ENCODE assay signal across 8 cellular contexts in the genomic region with DNA sequence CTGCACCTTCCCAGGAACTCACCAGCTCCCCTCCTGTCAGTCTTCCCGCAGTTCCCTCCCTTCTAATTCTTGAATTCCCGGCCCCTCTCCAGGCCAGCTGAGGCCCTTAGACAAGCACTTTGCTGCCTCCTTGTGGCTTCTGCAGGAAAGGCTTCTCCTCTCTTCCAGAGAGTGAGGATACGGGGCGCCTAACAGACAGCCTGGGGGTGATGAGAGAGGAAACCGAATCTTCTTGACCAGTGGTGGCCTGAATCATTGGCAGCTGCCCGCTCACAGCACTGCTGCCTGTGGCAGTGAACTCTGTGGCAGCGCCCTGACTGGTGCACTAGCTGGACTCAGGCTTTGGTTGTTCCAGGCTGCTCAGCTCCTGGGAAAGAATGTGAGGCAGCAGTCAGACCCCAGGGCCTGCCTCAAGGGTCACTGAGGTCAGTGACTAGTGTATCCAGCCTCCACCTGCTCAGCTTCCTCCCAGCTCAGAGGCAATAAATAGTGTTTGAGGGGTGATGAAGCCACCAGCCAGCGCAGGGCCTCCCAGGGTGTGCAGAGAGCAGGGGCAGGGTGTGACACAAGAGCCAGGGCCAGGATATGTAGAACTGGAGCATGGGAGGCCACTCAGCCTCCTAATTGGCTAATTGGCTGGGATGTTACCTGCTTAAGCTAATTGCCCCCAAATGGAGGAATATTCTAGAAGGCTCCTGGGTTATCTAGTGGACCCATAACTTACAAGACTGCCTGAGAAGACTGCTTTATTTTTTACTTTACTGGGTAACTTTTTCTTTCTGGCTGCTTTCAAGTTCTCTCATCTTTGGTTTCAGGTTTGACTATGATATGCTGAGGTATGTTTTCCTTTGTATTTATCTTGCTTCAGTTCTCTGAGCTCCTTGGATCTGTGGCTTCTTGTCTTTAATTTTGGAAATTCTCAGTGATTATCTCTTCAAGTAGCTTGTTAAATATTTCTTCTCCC. TPM values are rescaled to one million over a fixed set of nuclear protein-coding genes. Genes with fewer than 3 reads are reported as not detected.
DNase-seq lines count a peak whose midpoint lies in the region; ATAC-seq, FAIRE-seq and TF ChIP-seq lines count a peak whose summit lies in the region.

No MANE protein-coding gene starts in this region.

- in situ Hi-C loops in astrocyte of the cerebellum (cut with HindIII; ENCODE audit: low sequenced_read_pairs) = no loop called here

- H3K4me3 ChIP-seq in astrocyte of the cerebellum (ENCODE audit: low read depth, low read length) = no peak overlapping the region

- no peak for TF ChIP-seq POLR2A in GM12891 (IDR thresholded peaks at IDR 0.05; ENCODE audit: low read depth, low read length)

- peak; percentile 33 for FAIRE-seq in GM12891 (lab: Jason Lieb, UNC)

- no peak for ATAC-seq in HG03520 (IDR thresholded peaks at IDR 0.05; ENCODE audit: unreplicated experiment)

- TF ChIP-seq CTCF in 22Rv1 (IDR thresholded peaks at IDR 0.05) (peak; percentile 98), astrocyte of the cerebellum (IDR thresholded peaks at IDR 0.05; ENCODE audit: low read depth, low read length, missing control alignments) (peak; percentile 94)

- DNase-seq in GM12891 (ENCODE audit: insufficient read length, low spot score) = peak; percentile 54
- peak; percentile 53 for DNase-seq in NCI-H1092 treated with DMSO at 0.1 percent for 48 hours (lab: John Stamatoyannopoulos, UW)
- peak; percentile 77 for DNase-seq in SW480 (ENCODE audit: low spot score)
- peak; percentile 60 for DNase-seq in astrocyte of the cerebellum (ENCODE audit: low read depth)
- DNase-seq in hepatic stellate cell (ENCODE audit: low spot score) = peak; percentile 79
- peak; percentile 89 for DNase-seq in retina

- no peak overlapping the region for H3K27ac ChIP-seq in 22Rv1

TF ChIP-seq in GM12891, 5 proteins besides CTCF, POLR2A, EP300 and RAD21:
- TF ChIP-seq POU2F2 (IDR thresholded peaks at IDR 0.05; ENCODE audit: low read depth, low read length) (peak; percentile 17; the same call in 1 of the 2 replicates), SPI1 (IDR thresholded peaks at IDR 0.05; ENCODE audit: low read depth, low read length) (no peak), TAF1 (IDR thresholded peaks at IDR 0.05; ENCODE audit: low read depth, low read length) (no peak), PAX5 (IDR thresholded peaks at IDR 0.05; ENCODE audit: insufficient read depth, low read length, severe bottlenecking) (no peak), POLR2AphosphoS5 (IDR thresholded peaks at IDR 0.05; ENCODE audit: low read depth, low read length) (no peak)

RNA-seq across cellular contexts. Expression of a gene that starts 12.9 kb away (rescaled TPM):
- polyA plus RNA-seq in GM12891 (2012; ENCODE audit: low read depth, missing spikeins) = 42.1 TPM

RNA-seq across cellular contexts. Expression of a gene that starts 24.6 kb away (rescaled TPM):
- polyA plus RNA-seq in GM12891 (2012; ENCODE audit: low read depth, missing spikeins) = 0.92 TPM

RNA-seq across cellular contexts. Expression of a gene that starts 42.0 kb away (rescaled TPM):
- polyA plus RNA-seq in GM12891 (2012; ENCODE audit: low read depth, missing spikeins) = 0.89 TPM

RNA-seq across cellular contexts. Expression of a gene that starts 42.5 kb away (rescaled TPM):
- polyA plus RNA-seq in GM12891 (2012; ENCODE audit: low read depth, missing spikeins) = 6.6 TPM
